In the genomic region with DNA sequence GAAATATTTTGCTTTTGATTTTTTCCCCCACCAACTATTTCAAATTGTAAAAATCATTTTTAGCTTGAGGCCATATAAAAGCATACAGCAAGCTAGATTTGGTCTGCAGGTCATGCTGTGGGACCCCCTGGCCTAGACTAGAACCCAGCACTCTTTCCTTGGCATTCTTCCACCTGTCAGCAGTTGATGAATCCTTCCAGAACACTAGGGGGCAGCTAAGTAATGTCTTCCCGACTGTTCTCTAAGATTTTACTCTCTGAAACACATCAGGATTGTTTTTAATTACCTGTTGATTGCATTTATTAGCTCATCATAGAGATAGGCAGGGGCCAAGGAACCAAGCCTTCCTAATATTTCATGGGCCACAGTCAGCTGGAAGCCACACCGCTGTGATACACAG, we compare ENCODE assay signal across 12 cellular contexts.
DNase-seq lines count a peak whose midpoint lies in the region; ATAC-seq and TF ChIP-seq lines count a peak whose summit lies in the region.
"Had no signal": no experiment of that assay in that cellular context is flagged by ENCODE, and none has a peak within 500 bp of the region (broad histone marks: within the 10 kb centered on the region; RNA-seq: fewer than 3 reads in every experiment).

No MANE protein-coding gene starts in this region.

- H3K4me2 ChIP-seq in MM.1S (ENCODE audit: low read depth, low read length): no peak overlapping the region
- H3K4me2 ChIP-seq: BLaER1 treated with 17β-estradiol and CSF1 and Interleukin-3, amounts not matched to agents 10 nM and 100 nM had no signal

- no peaks in the 10 kb centered on the region for H3K36me3 Mint-ChIP-seq in activated CD4-positive, alpha-beta T cell treated with anti-CD3 and anti-CD28 coated beads, Interleukin-2, amount 10 ng/mL, durations not matched to agents 24 days and 14 days (ENCODE audit: low read depth)
- H3K36me3 Mint-ChIP-seq in endodermal cell (ENCODE audit: low read depth): no peaks in the 10 kb centered on the region

- no peaks in the 10 kb centered on the region for H3K9me2 ChIP-seq in MM.1S (replicated peaks; ENCODE audit: insufficient read depth, low read length)

- no peak overlapping the region for H3K9ac ChIP-seq in MM.1S (ENCODE audit: low read length)
- no peak overlapping the region for H3K9ac ChIP-seq in endodermal cell (ENCODE audit: extremely low read depth, low read length, poor library complexity, severe bottlenecking)
- H3K9ac ChIP-seq: BLaER1 treated with 17β-estradiol and CSF1 and Interleukin-3, amounts not matched to agents 10 nM and 100 nM had no signal

- H3K4me3 ChIP-seq in MM.1S (ENCODE audit: low read length): no peak overlapping the region
- H3K4me3 ChIP-seq in endodermal cell (ENCODE audit: low read length): no peak overlapping the region
- no peak overlapping the region for H3K4me3 ChIP-seq in retinal pigment epithelial cell (ENCODE audit: low read length)
- H3K4me3 ChIP-seq: BLaER1 treated with 17β-estradiol and CSF1 and Interleukin-3, amounts not matched to agents 10 nM and 100 nM had no signal

- H3K27ac ChIP-seq in MM.1S (ENCODE audit: low read length): no peak overlapping the region
- no peak overlapping the region for H3K27ac ChIP-seq in endodermal cell (ENCODE audit: low read depth, low read length)
- H3K27ac ChIP-seq: BLaER1 treated with 17β-estradiol and CSF1 and Interleukin-3, amounts not matched to agents 10 nM and 100 nM had no signal

- no peak overlapping the region for H2AFZ ChIP-seq in MM.1S (ENCODE audit: low read length)

- H3K4me3 Mint-ChIP-seq in activated CD4-positive, alpha-beta T cell treated with anti-CD3 and anti-CD28 coated beads, Interleukin-2, amount 10 ng/mL, durations not matched to agents 24 days and 14 days: no peak overlapping the region
- no peak overlapping the region for H3K4me3 Mint-ChIP-seq in endodermal cell
- H3K4me3 Mint-ChIP-seq: stimulated activated naive B cell treated with anti-CD40 and anti-IgM and Interleukin-4, amounts not matched to agents 10 μg/mL and 1 μg/mL and 100 μg/mL, for 72 hours had no signal

- no peaks in the 10 kb centered on the region for H3K27me3 ChIP-seq in MM.1S (replicated peaks; ENCODE audit: insufficient read depth, low read length)
- peaks cover 13% of the 10 kb centered on the region for H3K27me3 ChIP-seq in endodermal cell (ENCODE audit: control insufficient read depth, insufficient read depth, low read length, poor library complexity, severe bottlenecking)
- H3K27me3 ChIP-seq: BLaER1 treated with 17β-estradiol and CSF1 and Interleukin-3, amounts not matched to agents 10 nM and 100 nM had no signal

- WGBS in endodermal cell (ENCODE audit: insufficient coverage in 1 of 2, insufficient read length in 1 of 2), 2 experiments: 30 to 45% methylated on average over 2 of the region's 2 CpGs

- H4K20me1 ChIP-seq in MM.1S (ENCODE audit: insufficient read depth, low read length): no peaks in the 10 kb centered on the region
- H4K20me1 ChIP-seq: BLaER1 treated with 17β-estradiol and CSF1 and Interleukin-3, amounts not matched to agents 10 nM and 100 nM had no signal

- no peak overlapping the region for H3K27ac Mint-ChIP-seq in activated CD4-positive, alpha-beta T cell treated with anti-CD3 and anti-CD28 coated beads, Interleukin-2, amount 10 ng/mL, durations not matched to agents 24 days and 14 days
- H3K27ac Mint-ChIP-seq in endodermal cell: no peak overlapping the region
- H3K27ac Mint-ChIP-seq: stimulated activated naive B cell treated with anti-CD40 and anti-IgM and Interleukin-4, amounts not matched to agents 10 μg/mL and 1 μg/mL and 100 μg/mL, for 72 hours had no signal

- H3K9me3 ChIP-seq in MM.1S (replicated peaks; ENCODE audit: insufficient read depth, low read length) (no peaks in the 10 kb centered on the region), endodermal cell (ENCODE audit: control insufficient read depth, low read length) (no peaks in the 10 kb centered on the region)

- no peaks in the 10 kb centered on the region for H3K4me1 Mint-ChIP-seq in activated CD4-positive, alpha-beta T cell treated with anti-CD3 and anti-CD28 coated beads, Interleukin-2, amount 10 ng/mL, durations not matched to agents 24 days and 14 days
- H3K4me1 Mint-ChIP-seq in endodermal cell: no peaks in the 10 kb centered on the region
- H3K4me1 Mint-ChIP-seq: stimulated activated naive B cell treated with anti-CD40 and anti-IgM and Interleukin-4, amounts not matched to agents 10 μg/mL and 1 μg/mL and 100 μg/mL, for 72 hours had no signal

- H3K9me3 Mint-ChIP-seq in activated CD4-positive, alpha-beta T cell treated with anti-CD3 and anti-CD28 coated beads, Interleukin-2, amount 10 ng/mL, durations not matched to agents 24 days and 14 days: no peaks in the 10 kb centered on the region
- H3K9me3 Mint-ChIP-seq in endodermal cell: peaks cover 2% of the 10 kb centered on the region

- peak; percentile 55 for TF ChIP-seq CTCF in MM.1S (IDR thresholded peaks at IDR 0.05; ENCODE audit: low read length)
- TF ChIP-seq CTCF in endodermal cell (conservative IDR thresholded peaks at IDR 0.05): peak; percentile 74
- TF ChIP-seq CTCF in retinal pigment epithelial cell (conservative IDR thresholded peaks at IDR 0.05; ENCODE audit: low read depth, low read length): peak; percentile 58

- H3K27me3 Mint-ChIP-seq in activated CD4-positive, alpha-beta T cell treated with anti-CD3 and anti-CD28 coated beads, Interleukin-2, amount 10 ng/mL, durations not matched to agents 24 days and 14 days: peaks cover 8% of the 10 kb centered on the region
- H3K27me3 Mint-ChIP-seq in endodermal cell (ENCODE audit: insufficient read depth): peaks cover 1% of the 10 kb centered on the region

- H3K79me2 ChIP-seq in MM.1S (ENCODE audit: low read length): no peaks in the 10 kb centered on the region

- H3K4me1 ChIP-seq in MM.1S (ENCODE audit: low read length): no peaks in the 10 kb centered on the region
- no peaks in the 10 kb centered on the region for H3K4me1 ChIP-seq in endodermal cell (ENCODE audit: control insufficient read depth, insufficient read depth, low read length)

- no peaks in the 10 kb centered on the region for H3K36me3 ChIP-seq in MM.1S (replicated peaks; ENCODE audit: insufficient read depth, low read length)
- no peaks in the 10 kb centered on the region for H3K36me3 ChIP-seq in endodermal cell (ENCODE audit: control insufficient read depth, insufficient read depth, low read length)
- H3K36me3 ChIP-seq: BLaER1 treated with 17β-estradiol and CSF1 and Interleukin-3, amounts not matched to agents 10 nM and 100 nM had no signal

- H3F3A ChIP-seq in MM.1S (ENCODE audit: insufficient read depth, low read length): no peaks in the 10 kb centered on the region

- intact Hi-C loops in activated CD4-positive, alpha-beta T cell treated with anti-CD3 and anti-CD28 coated beads, Interleukin-2, amount 10 ng/mL, durations not matched to agents 24 days and 14 days (cut with micrococcal nuclease): no loop called here

- DNase-seq in activated CD4-positive, alpha-beta T cell treated with anti-CD3 and anti-CD28 coated beads, Interleukin-2, amount 10 ng/mL, durations not matched to agents 24 days and 14 days: peak; percentile 54
- no peak for DNase-seq in activated CD4-positive, alpha-beta T cell treated with anti-CD3 and anti-CD28 coated beads for 48 hours
- DNase-seq in MM.1S: no peak
- no peak for DNase-seq in endodermal cell
- DNase-seq in retinal pigment epithelial cell (ENCODE audit: low read depth): no peak
- no peak for DNase-seq in activated CD4-positive, alpha-beta T cell treated with anti-CD3 and anti-CD28 coated beads, Interleukin-2, amount 50 U/mL, for 4 hours
- DNase-seq: activated effector memory CD4-positive, alpha-beta T cell treated with Interleukin-2 at 50 U/mL for 16 hours; NCI-H2029 treated with DMSO at 0.1 percent for 48 hours; stimulated activated naive B cell treated with anti-CD40 and anti-IgM and Interleukin-4, amounts not matched to agents 10 μg/mL and 1 μg/mL and 100 μg/mL, for 72 hours had no signal

- ATAC-seq in GM19395 (IDR thresholded peaks at IDR 0.05; ENCODE audit: unreplicated experiment): no peak
- ATAC-seq in GM18868 (IDR thresholded peaks at IDR 0.05; ENCODE audit: unreplicated experiment): no peak
